9 cellular contexts compared by ENCODE assay signal in the genomic region with DNA sequence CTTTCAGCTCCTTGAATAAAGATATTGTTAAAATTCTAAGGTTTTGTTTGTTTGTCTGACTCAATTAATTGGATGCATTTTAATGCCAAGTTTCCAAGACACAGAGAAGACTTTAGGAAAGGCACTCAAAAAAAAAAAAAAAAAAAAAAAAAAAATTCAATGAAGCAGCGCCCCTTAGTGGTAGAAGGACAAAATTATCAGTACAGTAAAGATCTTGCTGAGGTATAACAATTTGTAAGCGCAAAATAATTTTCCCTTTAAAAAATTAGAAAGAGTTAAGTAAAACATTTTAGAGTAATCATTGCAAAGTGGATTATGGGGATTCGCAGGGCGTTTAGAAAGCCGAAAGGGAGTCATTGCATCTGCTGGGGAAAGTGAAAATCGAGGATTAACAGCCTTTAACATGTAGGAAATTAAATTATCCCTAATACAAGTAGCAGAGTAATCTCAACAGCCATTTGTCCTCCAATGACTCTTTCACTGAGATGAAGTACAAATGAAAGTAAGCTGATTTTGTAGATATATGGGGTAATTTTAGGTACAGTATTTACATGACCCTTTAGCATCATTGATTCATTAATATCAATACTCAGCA. TPM values are rescaled to one million over a fixed set of nuclear protein-coding genes. Genes with fewer than 3 reads are reported as not detected.
DNase-seq lines count a peak whose midpoint lies in the region; ATAC-seq and TF ChIP-seq lines count a peak whose summit lies in the region.
"Had no signal": no experiment of that assay in that cellular context is flagged by ENCODE, and none has a peak within 500 bp of the region (broad histone marks: within the 10 kb centered on the region; RNA-seq: fewer than 3 reads in every experiment).

No MANE protein-coding gene starts in this region.

- H3K9me2 ChIP-seq in neural cell (ENCODE audit: insufficient read depth, low read length), result no peaks in the 10 kb centered on the region

- TF ChIP-seq CTCF in colonic mucosa (IDR thresholded peaks at IDR 0.05), result peak; percentile 60
- TF ChIP-seq CTCF in neural cell (IDR thresholded peaks at IDR 0.05; ENCODE audit: poor library complexity, severe bottlenecking), result peak; percentile 63

- TF ChIP-seq RAD21 in neural cell (conservative IDR thresholded peaks at IDR 0.05), result peak; percentile 71

- no peaks in the 10 kb centered on the region for H3K9me3 ChIP-seq in colonic mucosa
- H3K9me3 ChIP-seq in neural cell (ENCODE audit: low read length), result no peaks in the 10 kb centered on the region

- peak; percentile 39 for ATAC-seq in Right ventricle myocardium superior (ENCODE audit: poor library complexity)
- no peak for ATAC-seq in HG03469 (IDR thresholded peaks at IDR 0.05; ENCODE audit: unreplicated experiment)
- ATAC-seq in left cardiac atrium, result no peak

- H3K4me1 ChIP-seq in colonic mucosa, result peaks cover 4% of the 10 kb centered on the region

- no peak overlapping the region for H3K4me2 ChIP-seq in neural cell (ENCODE audit: low read length)

- no peak overlapping the region for H3K27ac ChIP-seq in colonic mucosa
- no peak overlapping the region for H3K27ac ChIP-seq in neural cell (ENCODE audit: low read length)

- no peaks in the 10 kb centered on the region for H3K36me3 ChIP-seq in colonic mucosa
- no peaks in the 10 kb centered on the region for H3K36me3 ChIP-seq in neural cell (ENCODE audit: insufficient read depth, low read length)

- H2AFZ ChIP-seq in neural cell (ENCODE audit: low read depth, low read length), result no peak overlapping the region

- H3K79me2 ChIP-seq in neural cell (replicated peaks; ENCODE audit: insufficient read depth, low read length), result no peaks in the 10 kb centered on the region

- no peak overlapping the region for H3K4me3 ChIP-seq in colonic mucosa
- no peak overlapping the region for H3K4me3 ChIP-seq in neural cell (ENCODE audit: low read length)

- H3K27me3 ChIP-seq in colonic mucosa (no peaks in the 10 kb centered on the region), neural cell (ENCODE audit: insufficient read depth, low read depth, low read length) (no peaks in the 10 kb centered on the region)

- DNase-seq in Right ventricle myocardium superior (no peak), cardiac septum (ENCODE audit: low spot score) (no peak), NCI-H460 (ENCODE audit: extremely low read depth, low read depth) (peak; percentile 44), colonic mucosa (no peak), H4 (ENCODE audit: low spot score) (no peak), left cardiac atrium (no peak)
- DNase-seq: activated naive CD8-positive, alpha-beta T cell treated with anti-CD3 and anti-CD28 coated beads, Interleukin-2, amount 10 ng/mL, durations not matched to agents 7 days and 5 days had no signal

- peaks cover 4% of the 10 kb centered on the region for H3F3A ChIP-seq in neural cell (ENCODE audit: insufficient read depth, low read length, poor library complexity, severe bottlenecking)

- H4K20me1 ChIP-seq in neural cell (ENCODE audit: insufficient read depth), result no peaks in the 10 kb centered on the region

- intact Hi-C loops in Right ventricle myocardium superior (cut with DNase I), result loop anchor here (10.0 kb wide), 1 partner anchor 313 kb away; no protein-coding TSS in a partner anchor
- intact Hi-C loops in cardiac septum (cut with DNase I), result loop anchor here (5.0 kb wide), 1 partner anchor 305 kb away; no protein-coding TSS in a partner anchor
- intact Hi-C loops in colonic mucosa (cut with DNase I), result loop anchor here (5.0 kb wide), 2 partner anchors 35 to 305 kb away; a partner anchor contains a TSS
- intact Hi-C loops in left cardiac atrium (cut with DNase I), result loop anchor here in 1 of 2 donors (5.0 kb wide), 2 partner anchors 305 to 375 kb away; no protein-coding TSS in a partner anchor

- no peak for TF ChIP-seq EP300 in neural cell (conservative IDR thresholded peaks at IDR 0.05; ENCODE audit: poor library complexity, severe bottlenecking)

- H3K9ac ChIP-seq in colonic mucosa (ENCODE audit: low read depth in 2 of 2, low read length in 2 of 2) (no peak overlapping the region), neural cell (ENCODE audit: low read length) (no peak overlapping the region)

TF ChIP-seq in neural cell, 6 proteins besides CTCF, POLR2A, EP300 and RAD21:
- peak; percentile 66 for TF ChIP-seq SMC3 (conservative IDR thresholded peaks at IDR 0.05; ENCODE audit: poor library complexity)
- no peak for TF ChIP-seq EZH2 (IDR thresholded peaks at IDR 0.05; ENCODE audit: borderline replicate concordance, insufficient read depth, low read length, poor library complexity, severe bottlenecking)

RNA-seq across cellular contexts. Expression of a gene that starts 5.8 kb away (rescaled TPM):
- total RNA-seq in Right ventricle myocardium superior (40.1 TPM), cardiac septum (30.9 TPM), colonic mucosa (10 to 100 TPM; 17.2 to 19.9 TPM), left cardiac atrium (10 to 100 TPM; 31.2 to 36.7 TPM)
- 22.9 and 33.3 TPM in 2 replicates for total RNA-seq in NCI-H460 (2014; rRNA removed; shearing (Covaris generic))
- polyA plus RNA-seq in NCI-H460 (2014; cell fraction: nucleus; rRNA removed), result 24.4 and 25.7 TPM in 2 replicates
- polyA plus RNA-seq in neural cell, result 9.9 and 16.8 TPM in 2 replicates
- 25.8 and 27.9 TPM in 2 replicates for polyA minus RNA-seq in neural cell
- total RNA-seq in H4 (2014; rRNA removed; shearing (Covaris generic)), result 21.1 and 21.3 TPM in 2 replicates

RNA-seq across cellular contexts. Expression of a gene that starts 34.0 kb away (rescaled TPM):
- total RNA-seq in Right ventricle myocardium superior, result not detected
- total RNA-seq in cardiac septum, result not detected
- total RNA-seq in NCI-H460 (2014; rRNA removed; shearing (Covaris generic)), result 0.40 and 0.89 TPM in 2 replicates
- polyA plus RNA-seq in NCI-H460 (2014; cell fraction: nucleus; rRNA removed), result 0.36 and 1.6 TPM in 2 replicates
- total RNA-seq in colonic mucosa, result not detected
- 0.18 and 0.64 TPM in 2 replicates for polyA plus RNA-seq in neural cell
- polyA minus RNA-seq in neural cell, result 0.49 and 0.69 TPM in 2 replicates
- 0.02 TPM in 1 of 2 replicates, not detected in the other for total RNA-seq in H4 (2014; rRNA removed; shearing (Covaris generic))
- not detected for total RNA-seq in left cardiac atrium
- total RNA-seq: activated naive CD8-positive, alpha-beta T cell treated with anti-CD3 and anti-CD28 coated beads, Interleukin-2, amount 10 ng/mL, durations not matched to agents 7 days and 5 days had no signal
